8 cellular contexts compared by ENCODE assay signal in the genomic region with DNA sequence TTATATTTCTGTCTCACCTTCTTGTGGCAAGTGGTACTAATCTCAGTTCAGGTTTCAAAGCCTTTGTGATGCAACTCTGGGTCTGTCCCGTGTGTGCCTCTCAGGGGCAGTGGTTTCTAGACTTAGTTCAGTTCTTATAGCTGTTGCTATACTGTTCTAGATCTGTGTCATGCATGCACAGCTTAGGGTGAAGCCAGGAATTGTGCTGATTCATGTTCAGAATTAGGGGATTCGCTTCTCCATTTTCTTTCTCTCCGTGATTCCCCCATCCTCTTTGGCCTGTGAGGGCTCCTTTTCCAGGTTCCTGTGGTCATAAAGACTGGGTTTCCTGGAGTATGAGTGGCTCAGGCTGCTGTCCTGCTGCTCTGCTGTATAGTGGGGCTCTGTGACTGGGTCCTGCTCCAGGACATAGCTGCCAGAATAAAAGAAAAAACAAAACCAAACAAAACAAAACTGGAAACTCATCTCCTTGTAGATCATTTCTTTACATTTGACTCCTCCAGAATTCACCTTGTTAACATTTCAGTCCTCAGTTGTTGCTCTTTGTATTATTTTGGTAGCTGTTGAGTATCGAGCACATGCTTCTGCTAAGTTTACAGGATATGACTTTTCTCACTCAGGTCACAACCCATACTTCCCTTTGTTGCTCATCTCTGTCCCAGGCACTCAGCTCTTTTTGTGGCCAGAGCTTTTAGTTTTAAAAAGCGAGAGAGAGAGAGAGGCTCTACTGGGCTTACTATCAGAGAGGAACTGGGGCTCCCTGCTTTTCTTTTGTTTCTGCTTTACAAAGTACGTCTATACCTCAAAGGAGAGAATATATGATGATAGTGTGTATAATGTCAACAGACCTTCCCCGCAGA. TPM values are rescaled to one million over a fixed set of nuclear protein-coding genes. Genes with fewer than 3 reads are reported as not detected.
A peak's percentile ranks its signal among the peaks of the same experiment; 100 is the strongest.
DNase-seq lines count a peak whose midpoint lies in the region; ATAC-seq and TF ChIP-seq lines count a peak whose summit lies in the region.

No MANE protein-coding gene starts in this region.

- H3K27ac Mint-ChIP-seq in activated T-cell treated with anti-CD3 and anti-CD28 coated beads, Interleukin-2, amount 50 U/mL, for 24 hours = peak overlapping the region; percentile 96

- H3K4me3 Mint-ChIP-seq in activated T-cell treated with anti-CD3 and anti-CD28 coated beads, Interleukin-2, amount 50 U/mL, for 24 hours = peak overlapping the region; percentile 71

- peaks cover 24% of the 10 kb centered on the region for H3K36me3 Mint-ChIP-seq in activated T-cell treated with anti-CD3 and anti-CD28 coated beads, Interleukin-2, amount 50 U/mL, for 24 hours (ENCODE audit: low read depth)

- peaks cover 60% of the 10 kb centered on the region for H3K4me1 Mint-ChIP-seq in activated T-cell treated with anti-CD3 and anti-CD28 coated beads, Interleukin-2, amount 50 U/mL, for 24 hours (ENCODE audit: low read depth)

- peak overlapping the region; percentile 42 for H3K4me3 ChIP-seq in GM12875 (ENCODE audit: low read depth, low read length)
- H3K4me3 ChIP-seq in Jurkat, Clone E6-1 (ENCODE audit: low read length) = peak overlapping the region; percentile 34

- ATAC-seq in GM21825 (IDR thresholded peaks at IDR 0.05; ENCODE audit: unreplicated experiment) (peak; percentile 85), Right ventricle myocardium superior (ENCODE audit: poor library complexity) (peak; percentile 71)

- intact Hi-C loops in Right ventricle myocardium superior (cut with DNase I) = no loop called here

- no peak for TF ChIP-seq CTCF in GM12875 (IDR thresholded peaks at IDR 0.05; ENCODE audit: borderline replicate concordance, insufficient read depth, low read depth, low read length)

- peak; percentile 70 for DNase-seq in Jurkat, Clone E6-1 (ENCODE audit: low read depth, low spot score)
- DNase-seq in activated T-cell treated with anti-CD3 and anti-CD28 coated beads, Interleukin-2, amount 50 U/mL, for 24 hours = peak; percentile 55
- DNase-seq in Right ventricle myocardium superior = no peak
- DNase-seq in stimulated activated CD4-positive, alpha-beta T cell treated with anti-CD3 and anti-CD28 coated beads, Interleukin-12 subunit alpha, Interleukin-12 subunit beta, amount 100 ng/mL, for 4 hours = peak; percentile 26
- DNase-seq in NCI-H1417 treated with DMSO at 0.1 percent for 48 hours (lab: John Stamatoyannopoulos, UW) = no peak
- DNase-seq in amygdala (lab: John Stamatoyannopoulos, UW) = no peak

- H3K27me3 Mint-ChIP-seq in activated T-cell treated with anti-CD3 and anti-CD28 coated beads, Interleukin-2, amount 50 U/mL, for 24 hours = no peaks in the 10 kb centered on the region

- H3K9me3 Mint-ChIP-seq in activated T-cell treated with anti-CD3 and anti-CD28 coated beads, Interleukin-2, amount 50 U/mL, for 24 hours = peaks cover 8% of the 10 kb centered on the region

RNA-seq across cellular contexts. Expression of a gene that starts 34.2 kb away (rescaled TPM):
- polyA plus RNA-seq in Jurkat, Clone E6-1 (2012; ENCODE audit: insufficient read depth, insufficient read length) = 25.0 TPM
- 66.7 TPM for total RNA-seq in Right ventricle myocardium superior

Comparison
In these comparisons a context has a peak if more than half of its experiments do, and no peak if none do; other contexts are left out.
1. DNase-seq: peak in Jurkat, Clone E6-1 (single experiment), activated T-cell treated with anti-CD3 and anti-CD28 coated beads, Interleukin-2, amount 50 U/mL, for 24 hours (single experiment) and stimulated activated CD4-positive, alpha-beta T cell treated with anti-CD3 and anti-CD28 coated beads, Interleukin-12 subunit alpha, Interleukin-12 subunit beta, amount 100 ng/mL, for 4 hours (single experiment); none in Right ventricle myocardium superior (single experiment), NCI-H1417 treated with DMSO at 0.1 percent for 48 hours (single experiment) and amygdala (0 of 56).